Comparison of ENCODE assay signal across 8 cellular contexts in the genomic region with DNA sequence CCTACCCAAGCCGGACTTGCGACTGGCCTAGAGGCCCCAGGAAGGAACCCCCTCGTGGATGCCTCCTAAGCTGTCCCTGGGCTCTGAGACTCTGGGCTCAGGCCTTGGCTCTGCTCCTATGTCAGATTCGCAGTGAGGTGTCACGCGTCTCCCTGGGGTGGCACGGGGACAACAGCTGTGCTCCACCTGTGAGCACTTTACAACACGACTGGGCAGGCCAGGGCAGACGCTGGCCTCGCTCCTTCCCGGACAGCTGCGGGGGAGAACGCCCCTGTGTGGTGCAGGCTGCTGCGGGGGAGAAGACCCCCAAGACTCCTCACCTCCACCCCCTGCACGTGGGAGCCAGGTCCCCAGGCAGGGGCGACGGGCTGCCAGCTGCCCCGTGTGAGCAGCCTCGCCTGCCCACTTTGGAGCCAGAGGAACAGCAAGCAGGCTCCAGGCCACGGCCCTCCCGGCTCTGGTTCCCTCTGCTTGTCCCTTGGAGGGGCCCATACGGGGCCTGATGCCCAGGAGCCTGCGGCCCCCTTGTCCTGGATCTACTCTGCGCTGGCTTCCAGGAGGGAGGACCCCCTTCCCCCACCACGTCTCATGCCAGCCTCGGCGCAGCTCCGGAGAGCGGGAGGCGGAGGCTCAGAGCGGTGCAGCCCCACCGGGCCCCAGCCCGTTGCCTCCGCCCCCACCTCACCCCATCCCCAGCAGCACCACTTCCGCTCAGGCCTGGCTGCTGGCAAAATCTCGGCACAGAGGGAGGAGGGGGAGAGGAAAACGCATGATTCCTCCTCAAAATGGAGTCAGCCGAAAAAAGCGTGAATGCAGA. TPM values are rescaled to one million over a fixed set of nuclear protein-coding genes. Genes with fewer than 3 reads are reported as not detected.
DNase-seq lines count a peak whose midpoint lies in the region; ATAC-seq and TF ChIP-seq lines count a peak whose summit lies in the region.

No MANE protein-coding gene starts in this region.

- H3K4me1 Mint-ChIP-seq in CD4-positive, alpha-beta memory T cell = peaks cover 36 to 75% (median 53%) of the 10 kb centered on the region in 4 donors
- peaks cover 36% of the 10 kb centered on the region for H3K4me1 Mint-ChIP-seq in activated B cell treated with CpG ODN at 0.5 μM for 24 hours
- peaks cover 0 to 5% of the 10 kb centered on the region in 2 donors for H3K4me1 Mint-ChIP-seq in natural killer cell

- intact Hi-C loops in CD4-positive, alpha-beta memory T cell (cut with micrococcal nuclease) = loop anchor here (1.0 to 2.0 kb wide), 2 partner anchors 19 to 45 kb away; no protein-coding TSS in a partner anchor
- intact Hi-C loops in activated B cell treated with CpG ODN at 0.5 μM for 24 hours (cut with micrococcal nuclease) (no loop called here), natural killer cell (cut with micrococcal nuclease) (no loop called here), testis (cut with DNase I; ENCODE audit: low total_unique reads) (no loop called here)

- H3K27ac Mint-ChIP-seq in CD4-positive, alpha-beta memory T cell = peak overlapping the region; percentile 96 to 99 (median 98)
- H3K27ac Mint-ChIP-seq in activated B cell treated with CpG ODN at 0.5 μM for 24 hours (no peak overlapping the region), natural killer cell (no peak overlapping the region)

- peaks cover 65% of the 10 kb centered on the region for H3K4me1 ChIP-seq in CD4-positive, alpha-beta memory T cell (ENCODE audit: insufficient read depth, low read length)
- H3K4me1 ChIP-seq in thoracic aorta (ENCODE audit: control insufficient read depth in 1 of 2, low read depth in 2 of 2) (peaks cover 4 to 7% of the 10 kb centered on the region in 2 donors), testis (peaks cover 17% of the 10 kb centered on the region)

- WGBS in testis, 2 donors = 31 to 39% methylated on average over 11 to 34 of the region's 39 CpGs

- H3K9me3 Mint-ChIP-seq in CD4-positive, alpha-beta memory T cell = no peaks in the 10 kb centered on the region
- H3K9me3 Mint-ChIP-seq in activated B cell treated with CpG ODN at 0.5 μM for 24 hours (no peaks in the 10 kb centered on the region), natural killer cell (no peaks in the 10 kb centered on the region)

- TF ChIP-seq CTCF in activated B cell treated with CpG ODN at 0.5 μM for 24 hours (IDR thresholded peaks at IDR 0.05) (no peak), choroid plexus epithelial cell (conservative IDR thresholded peaks at IDR 0.05; ENCODE audit: low read depth, low read length) (no peak), natural killer cell (IDR thresholded peaks at IDR 0.05) (no peak), thoracic aorta (IDR thresholded peaks at IDR 0.05) (no peak), testis (IDR thresholded peaks at IDR 0.05) (no peak)

- no peak for TF ChIP-seq POLR2A in testis (IDR thresholded peaks at IDR 0.05)

- no peaks in the 10 kb centered on the region for H3K27me3 Mint-ChIP-seq in CD4-positive, alpha-beta memory T cell
- peaks cover 13% of the 10 kb centered on the region for H3K27me3 Mint-ChIP-seq in activated B cell treated with CpG ODN at 0.5 μM for 24 hours
- H3K27me3 Mint-ChIP-seq in natural killer cell (ENCODE audit: low read depth in 2 of 2) = peaks cover 0 to 7% of the 10 kb centered on the region in 2 donors

- H3K27me3 ChIP-seq in CD4-positive, alpha-beta memory T cell (ENCODE audit: insufficient read depth, low read length) = no peaks in the 10 kb centered on the region
- H3K27me3 ChIP-seq in thoracic aorta (replicated peaks; ENCODE audit: insufficient read depth) (no peaks in the 10 kb centered on the region), testis (no peaks in the 10 kb centered on the region)

- peak overlapping the region; percentile 74 for H3K27ac ChIP-seq in CD4-positive, alpha-beta memory T cell (ENCODE audit: low read depth, low read length)
- no peak overlapping the region for H3K27ac ChIP-seq in thoracic aorta
- peak overlapping the region in 1 of 2 donors; percentile 24 for H3K27ac ChIP-seq in testis

- H3K36me3 Mint-ChIP-seq in CD4-positive, alpha-beta memory T cell = peaks cover 0 to 2% of the 10 kb centered on the region in 2 donors
- H3K36me3 Mint-ChIP-seq in activated B cell treated with CpG ODN at 0.5 μM for 24 hours (ENCODE audit: low read depth) (no peaks in the 10 kb centered on the region), natural killer cell (no peaks in the 10 kb centered on the region)

- H3K9me3 ChIP-seq in CD4-positive, alpha-beta memory T cell (ENCODE audit: control insufficient read depth in 1 of 2, low read length in 2 of 2) = no peaks in the 10 kb centered on the region
- no peaks in the 10 kb centered on the region for H3K9me3 ChIP-seq in thoracic aorta
- no peaks in the 10 kb centered on the region for H3K9me3 ChIP-seq in testis

- CTCF ChIA-PET in CD4-positive, alpha-beta memory T cell (lab: Charles Lee; ENCODE audit: partially characterized antibody) = interaction anchor here (1.0 to 3.1 kb wide), 6 partner anchors 11 to 25 kb away, joined by 3 to 13 read pairs (median 7); no protein-coding TSS in a partner anchor
- CTCF ChIA-PET in activated B cell treated with CpG ODN at 0.5 μM for 24 hours (lab: Charles Lee) = no interaction called here

- peak overlapping the region; percentile 27 to 61 for H3K4me3 ChIP-seq in CD4-positive, alpha-beta memory T cell (ENCODE audit: low read length in 2 of 2)
- H3K4me3 ChIP-seq in choroid plexus epithelial cell (ENCODE audit: low read depth, low read length) (peak overlapping the region; percentile 57), thoracic aorta (peak overlapping the region; percentile 64), testis (peak overlapping the region in 1 of 2 donors; percentile 54)

- POLR2A ChIA-PET in CD4-positive, alpha-beta memory T cell (lab: Charles Lee; ENCODE audit: partially characterized antibody) = interaction anchor here (0.9 to 4.3 kb wide), 12 partner anchors 8 to 462 kb away, joined by 3 to 140 read pairs (median 5); partner anchors contain the start of gene RNU6ATAC
- POLR2A ChIA-PET in activated B cell treated with CpG ODN at 0.5 μM for 24 hours (lab: Charles Lee) = interaction anchor here (0.7 kb wide), 1 partner anchor 82 kb away, joined by 3 read pairs; no protein-coding TSS in a partner anchor

- peak overlapping the region; percentile 83 to 93 (median 89) for H3K4me3 Mint-ChIP-seq in CD4-positive, alpha-beta memory T cell
- H3K4me3 Mint-ChIP-seq in activated B cell treated with CpG ODN at 0.5 μM for 24 hours (peak overlapping the region; percentile 66), natural killer cell (peak overlapping the region; percentile 37)

- ATAC-seq in activated B cell treated with CpG ODN at 0.5 μM for 24 hours (ENCODE audit: low read depth) (peak; percentile 82), natural killer cell (peak; percentile 54 to 87 (median 70)), thoracic aorta (ENCODE audit: insufficient number of reproducible peaks, low FRiP score, low read depth) (no peak), HG02870 (IDR thresholded peaks at IDR 0.05; ENCODE audit: unreplicated experiment) (no peak), GM21723 (IDR thresholded peaks at IDR 0.05; ENCODE audit: unreplicated experiment) (no peak)

- no peaks in the 10 kb centered on the region for H3K36me3 ChIP-seq in CD4-positive, alpha-beta memory T cell (ENCODE audit: insufficient read depth, low read length)
- H3K36me3 ChIP-seq in thoracic aorta (no peaks in the 10 kb centered on the region), testis (ENCODE audit: low read depth, missing control alignments) (no peaks in the 10 kb centered on the region)

- peak; percentile 69 to 81 (median 75) for DNase-seq in CD4-positive, alpha-beta memory T cell
- DNase-seq in activated B cell treated with CpG ODN at 0.5 μM for 24 hours (peak; percentile 39), choroid plexus epithelial cell (ENCODE audit: low read depth) (peak; percentile 66), natural killer cell (no peak), thoracic aorta (ENCODE audit: low spot score) (no peak), testis (no peak)

RNA-seq across cellular contexts. Expression of gene SARDH, which starts 36.0 kb away (rescaled TPM):
- total RNA-seq in CD4-positive, alpha-beta memory T cell = 10 to 100 TPM; 18.6 to 19.3 TPM
- polyA plus RNA-seq in CD4-positive, alpha-beta memory T cell = 1 to 10 TPM; 2.5 to 4.1 TPM
- total RNA-seq in activated B cell treated with CpG ODN at 0.5 μM for 24 hours = not detected in 2 replicates
- total RNA-seq in natural killer cell = 1 to 10 TPM; 2.2 to 6.8 (median 4.1) TPM
- total RNA-seq in thoracic aorta = 1 to 10 TPM; 1.8 to 4.3 TPM
- 1 to 10 TPM; 5.1 to 7.2 TPM for total RNA-seq in testis
- polyA plus RNA-seq in testis (ENCODE audit: insufficient read depth, low read depth, low replicate concordance) = 2.6 TPM

Comparison
In these comparisons a context has a peak if more than half of its experiments do, and no peak if none do; other contexts are left out.
1. DNase-seq: peak in CD4-positive, alpha-beta memory T cell (5 of 5), activated B cell treated with CpG ODN at 0.5 μM for 24 hours (single experiment) and choroid plexus epithelial cell (single experiment); none in natural killer cell (single experiment), thoracic aorta (single experiment) and testis (single experiment).
2. H3K27ac Mint-ChIP-seq: peak in CD4-positive, alpha-beta memory T cell (7 of 7); none in activated B cell treated with CpG ODN at 0.5 μM for 24 hours (single experiment) and natural killer cell (0 of 2).
3. H3K4me3 Mint-ChIP-seq: peak in every context shown above with its lines; median percentile 89 in CD4-positive, alpha-beta memory T cell; 66 in activated B cell treated with CpG ODN at 0.5 μM for 24 hours; 37 in natural killer cell.
4. ATAC-seq: peak in activated B cell treated with CpG ODN at 0.5 μM for 24 hours (single experiment) and natural killer cell (3 of 3); none in thoracic aorta (single experiment), HG02870 (single experiment) and GM21723 (single experiment).